Comparison of ENCODE assay signal across 13 cellular contexts in the genomic region with DNA sequence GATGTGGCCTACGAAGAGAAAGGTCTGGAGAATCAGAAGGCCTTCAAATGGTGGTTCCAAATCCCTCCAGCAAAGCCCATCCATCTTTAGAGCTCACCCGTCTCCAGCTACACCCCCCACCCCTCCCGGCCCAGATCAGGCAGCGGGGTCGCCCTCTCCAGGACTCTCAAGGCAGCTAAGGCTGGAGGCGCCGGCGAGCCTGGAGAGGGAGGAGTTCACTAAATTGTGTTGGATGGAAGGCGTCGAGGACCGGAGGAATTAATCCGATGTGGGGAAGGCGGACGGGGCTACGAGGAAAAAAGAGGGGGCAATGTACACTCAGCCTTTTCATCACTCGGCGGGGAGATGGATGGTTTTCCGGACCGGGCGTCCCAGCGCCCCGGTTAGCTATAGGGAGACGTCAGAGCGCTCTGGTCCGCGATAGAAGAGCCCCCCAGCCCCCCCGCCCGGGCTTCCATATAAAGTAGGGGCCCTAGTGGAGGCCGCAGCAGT. TPM values are rescaled to one million over a fixed set of nuclear protein-coding genes. Genes with fewer than 3 reads are reported as not detected.
DNase-seq lines count a peak whose midpoint lies in the region; ATAC-seq, FAIRE-seq and TF ChIP-seq lines count a peak whose summit lies in the region.
"Had no signal": no experiment of that assay in that cellular context is flagged by ENCODE, and none has a peak within 500 bp of the region (broad histone marks: within the 10 kb centered on the region; RNA-seq: fewer than 3 reads in every experiment).

A gene (plus strand): TSS at position 487 of the 492 bp plus-strand sequence. CDS start 108 bp downstream, outside the sequence.

- H3K4me1 ChIP-seq in heart left ventricle (peaks cover 0 to 18% (median 0%) of the 10 kb centered on the region in 12 donors), right cardiac atrium (ENCODE audit: control insufficient read depth, insufficient read depth, low read length) (no peaks in the 10 kb centered on the region), keratinocyte (ENCODE audit: control insufficient read depth, extremely low read depth, insufficient read depth, low read length) (no peaks in the 10 kb centered on the region), PC-9 (replicated peaks; ENCODE audit: insufficient read depth) (no peaks in the 10 kb centered on the region)
- H3K4me1 ChIP-seq: upper lobe of right lung had no signal

- ATAC-seq in heart left ventricle (no peak), right cardiac atrium (no peak)
- ATAC-seq: upper lobe of right lung had no signal

- WGBS in heart left ventricle, 4 donors, result 2 to 6% (median 3%) methylated on average over 21 to 29 of the region's 29 CpGs
- WGBS in right cardiac atrium, result 3% methylated on average over 29 of the region's 29 CpGs

- no peaks in the 10 kb centered on the region for H3K79me2 ChIP-seq in keratinocyte (ENCODE audit: control insufficient read depth, insufficient read depth, low read length)
- no peaks in the 10 kb centered on the region for H3K79me2 ChIP-seq in PC-9 (ENCODE audit: low read depth)

- H3K4me3 ChIP-seq in heart left ventricle, result peak within 1 kb of the TSS in 11 of 12 donors; percentile 5 to 33 (median 15)
- no peak within 1 kb of the TSS for H3K4me3 ChIP-seq in right cardiac atrium (ENCODE audit: low read length)
- peak within 1 kb of the TSS; percentile 82 for H3K4me3 ChIP-seq in SK-N-MC
- H3K4me3 ChIP-seq in keratinocyte (ENCODE audit: control insufficient read depth in 2 of 3, extremely low read depth in 1 of 3, insufficient read depth in 2 of 3, low read depth in 1 of 3, low read length in 3 of 3), result peak within 1 kb of the TSS in 2 of 3 experiments; percentile 41 to 52
- no peak within 1 kb of the TSS for H3K4me3 ChIP-seq in PC-9
- H3K4me3 ChIP-seq: upper lobe of right lung had no signal

- H3K27me3 ChIP-seq in heart left ventricle (peaks cover 20 to 86% (median 36%) of the 10 kb centered on the region in 9 donors), right cardiac atrium (ENCODE audit: control insufficient read depth, insufficient read depth) (no peaks in the 10 kb centered on the region), keratinocyte (ENCODE audit: control insufficient read depth, extremely low read depth, insufficient read depth, low read length) (peaks cover 63% of the 10 kb centered on the region), PC-9 (ENCODE audit: insufficient read depth, low read depth) (peaks cover 78% of the 10 kb centered on the region)

- H3K4me3 Mint-ChIP-seq in type B pancreatic cell, result peak within 1 kb of the TSS; percentile 86

- FAIRE-seq in keratinocyte (lab: Jason Lieb, UNC), result no peak
- FAIRE-seq: islet of Langerhans had no signal

- TF ChIP-seq CTCF in heart left ventricle (IDR thresholded peaks at IDR 0.05) (no peak), keratinocyte (optimal IDR thresholded peaks at IDR 0.05 in 1 of 3, IDR thresholded peaks at IDR 0.05 in 1 of 3, conservative IDR thresholded peaks at IDR 0.05 in 1 of 3; ENCODE audit: extremely low read depth in 1 of 3, insufficient read depth in 2 of 3, low read length in 3 of 3) (no peak), type B pancreatic cell (conservative IDR thresholded peaks at IDR 0.05) (peak; percentile 47), PC-9 (conservative IDR thresholded peaks at IDR 0.05) (no peak)

- DNase-seq in heart left ventricle (no peak), right cardiac atrium (no peak), SK-N-MC (ENCODE audit: low read depth, low spot score) (no peak), keratinocyte (ENCODE audit: low read depth, low spot score) (no peak), type B pancreatic cell (ENCODE audit: extremely low spot score, unreplicated experiment) (no peak), DMS114 treated with DMSO at 0.1 percent for 48 hours (lab: John Stamatoyannopoulos, UW; ENCODE audit: unreplicated experiment) (no peak), PC-9 (no peak)
- no peak for DNase-seq in activated CD4-positive, alpha-beta T cell treated with anti-CD3 and anti-CD28 coated beads, Interleukin-2, amount 50 U/mL, for 4 hours
- DNase-seq: activated CD8-positive, alpha-beta memory T cell treated with anti-CD3 and anti-CD28 coated beads for 24 hours; NCI-H2107; upper lobe of right lung had no signal

- no peaks in the 10 kb centered on the region for H3K9me1 ChIP-seq in keratinocyte (ENCODE audit: control insufficient read depth, extremely low read depth, insufficient read depth, low read length)

- BruUV-seq in PC-9 (replicated peaks; lab: Mats Ljungman, UMichigan), result no TSS peak

- no peak within 1 kb of the TSS for H2AFZ ChIP-seq in keratinocyte (ENCODE audit: control insufficient read depth, low read length)
- H2AFZ ChIP-seq in PC-9, result no peak within 1 kb of the TSS

- H3K9me2 ChIP-seq in PC-9 (ENCODE audit: insufficient read depth), result no peaks in the 10 kb centered on the region

- H3K9me3 Mint-ChIP-seq in type B pancreatic cell, result no peaks in the 10 kb centered on the region

- H3K9ac ChIP-seq in SK-N-MC (ENCODE audit: insufficient read length) (peak within 1 kb of the TSS; percentile 88), keratinocyte (ENCODE audit: control insufficient read depth, extremely low read depth, insufficient read depth, low read length) (no peak within 1 kb of the TSS)

- POLR2A ChIA-PET in PC-9 (lab: Charles Lee; ENCODE audit: unreplicated experiment), result no interaction called here

- H3K9me3 ChIP-seq in heart left ventricle, result no peaks in the 10 kb centered on the region
- no peaks in the 10 kb centered on the region for H3K9me3 ChIP-seq in right cardiac atrium (ENCODE audit: control insufficient read depth, low read length)
- H3K9me3 ChIP-seq in SK-N-MC (ENCODE audit: low read depth, low read length), result no peaks in the 10 kb centered on the region
- no peaks in the 10 kb centered on the region for H3K9me3 ChIP-seq in keratinocyte (ENCODE audit: control insufficient read depth, low read depth, low read length)
- H3K9me3 ChIP-seq in PC-9 (ENCODE audit: insufficient read depth, low read depth), result no peaks in the 10 kb centered on the region; the same call in 1 of the 2 replicates
- H3K9me3 ChIP-seq: upper lobe of right lung had no signal

- dilution Hi-C loops in keratinocyte (cut with MboI; ENCODE audit: extremely low pct_ligation_motif_present, low sequenced_read_pairs), result no loop called here

- CTCF ChIA-PET in PC-9 (lab: Charles Lee), result no interaction called here

- H3K36me3 Mint-ChIP-seq in type B pancreatic cell, result no peaks in the 10 kb centered on the region

- no peak within 1 kb of the TSS for H3K27ac ChIP-seq in heart left ventricle
- no peak within 1 kb of the TSS for H3K27ac ChIP-seq in right cardiac atrium (ENCODE audit: low read length)
- peak within 1 kb of the TSS; percentile 75 for H3K27ac ChIP-seq in SK-N-MC
- no peak within 1 kb of the TSS for H3K27ac ChIP-seq in keratinocyte (ENCODE audit: control insufficient read depth, insufficient read depth, low read length)
- no peak within 1 kb of the TSS for H3K27ac ChIP-seq in PC-9
- H3K27ac ChIP-seq: C4-2B, upper lobe of right lung had no signal

- intact Hi-C loops in heart left ventricle (cut with DNase I), result no loop called here
- intact Hi-C loops in right cardiac atrium (cut with DNase I), result no loop called here
- intact Hi-C loops in PC-9 (cut with micrococcal nuclease; ENCODE audit: unreplicated experiment), result no loop called here

- peak within 1 kb of the TSS; percentile 59 for H3K4me2 ChIP-seq in keratinocyte (ENCODE audit: control insufficient read depth, extremely low read depth, insufficient read depth, low read depth, low read length)
- no peak within 1 kb of the TSS for H3K4me2 ChIP-seq in PC-9

- H4K20me1 ChIP-seq in keratinocyte (ENCODE audit: control insufficient read depth, extremely low read depth, insufficient read depth, low read length), result no peaks in the 10 kb centered on the region
- no peaks in the 10 kb centered on the region for H4K20me1 ChIP-seq in PC-9 (ENCODE audit: insufficient read depth)

- H3F3A ChIP-seq in PC-9 (ENCODE audit: insufficient read depth, low read depth), result no peaks in the 10 kb centered on the region

- H3K27ac Mint-ChIP-seq in type B pancreatic cell, result no peak within 1 kb of the TSS

- H3K27me3 Mint-ChIP-seq in type B pancreatic cell, result peaks cover 97% of the 10 kb centered on the region

- H3K36me3 ChIP-seq in heart left ventricle (no peaks in the 10 kb centered on the region), SK-N-MC (ENCODE audit: insufficient read depth, low read length) (peaks cover 8% of the 10 kb centered on the region; the same call in 1 of the 2 replicates), keratinocyte (ENCODE audit: control insufficient read depth in 2 of 2, extremely low read depth in 1 of 2, insufficient read depth in 2 of 2, low read length in 2 of 2) (no peaks in the 10 kb centered on the region), PC-9 (ENCODE audit: low read depth) (no peaks in the 10 kb centered on the region)
- H3K36me3 ChIP-seq: upper lobe of right lung had no signal

- peaks cover 13% of the 10 kb centered on the region for H3K4me1 Mint-ChIP-seq in type B pancreatic cell (ENCODE audit: unreplicated experiment)

- no peak for TF ChIP-seq POLR2A in heart left ventricle (IDR thresholded peaks at IDR 0.05)

RNA-seq across cellular contexts. Expression of the gene that starts here (rescaled TPM):
- not detected for total RNA-seq in heart left ventricle
- not detected for polyA plus RNA-seq in heart left ventricle
- total RNA-seq in right cardiac atrium, result not detected
- not detected for polyA plus RNA-seq in right cardiac atrium
- not detected in 3 replicates for polyA plus RNA-seq in keratinocyte
- polyA plus RNA-seq in keratinocyte (2011; ENCODE audit: low read depth), result not detected
- not detected in 2 replicates for polyA plus RNA-seq in keratinocyte (2011; cell fraction: cytosol; rRNA removed)
- not detected in 2 replicates for polyA plus RNA-seq in keratinocyte (2011; cell fraction: nucleus; rRNA removed)
- not detected in 2 replicates for polyA plus RNA-seq in keratinocyte (2012; ENCODE audit: low replicate concordance)
- polyA minus RNA-seq in keratinocyte, result not detected in 3 replicates
- polyA minus RNA-seq in keratinocyte (2011; cell fraction: cytosol; rRNA and poly(A)+ RNA removed), result not detected
- not detected in 2 replicates for polyA minus RNA-seq in keratinocyte (2011; cell fraction: nucleus; rRNA and poly(A)+ RNA removed)
- 1.2 and 3.0 TPM in 2 replicates for total RNA-seq in type B pancreatic cell (ENCODE audit: low replicate concordance)
- not detected in 2 replicates for total RNA-seq in PC-9 (2021)
- total RNA-seq: upper lobe of right lung had no signal

Comparison
In these comparisons a context has a peak if more than half of its experiments do, and no peak if none do; other contexts are left out.
1. H3K4me3 ChIP-seq: peak in heart left ventricle (11 of 12), SK-N-MC (single experiment) and keratinocyte (2 of 3); none in right cardiac atrium (single experiment) and PC-9 (single experiment).